ENCODE assay signal across 7 cellular contexts in the genomic region with DNA sequence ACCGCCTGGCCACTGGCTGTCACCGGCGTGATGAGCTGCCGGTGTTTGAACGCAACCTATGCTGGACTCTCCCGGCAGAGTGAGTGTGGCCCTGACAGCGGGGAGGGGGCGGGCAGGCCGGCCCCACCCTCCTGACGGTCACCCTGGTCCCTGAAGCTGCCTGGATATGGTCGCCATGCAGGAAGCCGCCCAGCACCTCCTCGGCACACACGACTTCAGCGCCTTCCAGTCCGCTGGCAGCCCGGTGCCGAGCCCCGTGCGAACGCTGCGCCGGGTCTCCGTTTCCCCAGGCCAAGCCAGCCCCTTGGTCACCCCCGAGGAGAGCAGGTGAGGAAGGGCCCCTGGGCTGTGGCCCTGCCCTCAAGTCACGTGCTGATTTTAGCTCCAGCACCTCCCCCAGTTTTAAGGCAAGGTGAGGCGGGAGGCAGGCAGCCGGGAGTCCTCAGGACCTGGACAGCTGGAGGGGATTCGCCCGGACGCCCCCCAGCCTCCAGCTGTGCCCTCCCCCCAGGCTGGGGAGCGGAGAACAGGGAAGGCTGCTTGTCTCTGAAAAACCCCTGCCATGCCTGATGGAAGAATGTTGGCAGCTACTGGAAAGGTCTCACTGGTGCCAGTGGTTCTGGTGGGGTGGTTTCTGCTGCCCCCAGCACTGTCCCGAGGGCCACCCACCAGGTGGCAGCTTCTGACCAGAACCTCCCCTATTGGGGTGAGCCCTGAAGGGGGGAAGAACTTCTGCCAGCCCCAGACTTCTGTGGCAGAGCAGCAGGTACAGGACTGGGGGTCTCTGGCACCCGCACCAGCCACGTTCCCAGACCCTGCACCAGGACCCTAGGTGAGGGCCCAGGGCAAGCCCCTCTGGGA. TPM values are rescaled to one million over a fixed set of nuclear protein-coding genes. Genes with fewer than 3 reads are reported as not detected.
A peak's percentile ranks its signal among the peaks of the same experiment; 100 is the strongest.
DNase-seq lines count a peak whose midpoint lies in the region; ATAC-seq and TF ChIP-seq lines count a peak whose summit lies in the region.

No MANE protein-coding gene starts in this region.

- DNase-seq in HFFc6 (no peak), WERI-Rb-1 (peak; percentile 47), NCI-H2081 treated with DMSO at 0.1 percent for 48 hours (lab: John Stamatoyannopoulos, UW) (no peak), DMS79 treated with DMSO at 0.1 percent for 48 hours (lab: John Stamatoyannopoulos, UW) (no peak)
- no peak for DNase-seq in stimulated activated CD4-positive, alpha-beta T cell treated with anti-CD3 and anti-CD28 coated beads, Interleukin-2, amount 100 ng/mL, for 48 hours

- TF ChIP-seq EP300 in gastroesophageal sphincter (IDR thresholded peaks at IDR 0.05), result no peak

- no peaks in the 10 kb centered on the region; the same call in 1 of the 2 replicates for H3K36me3 Mint-ChIP-seq in HFFc6 (ENCODE audit: low read depth)

- H3K36me3 ChIP-seq in WERI-Rb-1 (peaks cover 67% of the 10 kb centered on the region), gastroesophageal sphincter (peaks cover 0 to 51% of the 10 kb centered on the region in 2 donors)

- H3K9me3 ChIP-seq in WERI-Rb-1 (ENCODE audit: severe bottlenecking) (no peaks in the 10 kb centered on the region), gastroesophageal sphincter (no peaks in the 10 kb centered on the region)

- H3K4me3 ChIP-seq in WERI-Rb-1 (ENCODE audit: low read depth, low read length) (peak overlapping the region; percentile 83), gastroesophageal sphincter (peak overlapping the region; percentile 92 to 95), skin epidermis (peak overlapping the region; percentile 75 to 92 (median 90))

- WGBS in gastroesophageal sphincter (ENCODE audit: low coverage in 1 of 2), 2 donors, result 0 to 57% methylated on average over 1 to 12 of the region's 35 CpGs

- H3K4me1 Mint-ChIP-seq in HFFc6 (ENCODE audit: low read depth), result peaks cover 21% of the 10 kb centered on the region

- peaks cover 2 to 53% (median 28%) of the 10 kb centered on the region in 3 donors for H3K4me1 ChIP-seq in gastroesophageal sphincter

- no peak for TF ChIP-seq POLR2A in gastroesophageal sphincter (IDR thresholded peaks at IDR 0.05)

- H3K27me3 ChIP-seq in WERI-Rb-1 (ENCODE audit: insufficient read depth, low read depth, severe bottlenecking) (no peaks in the 10 kb centered on the region), gastroesophageal sphincter (no peaks in the 10 kb centered on the region)

- TF ChIP-seq CTCF in HFFc6 (IDR thresholded peaks at IDR 0.05) (peak; percentile 9; the same call in 1 of the 2 replicates), WERI-Rb-1 (IDR thresholded peaks at IDR 0.05; ENCODE audit: low read depth, low read length) (no peak), gastroesophageal sphincter (IDR thresholded peaks at IDR 0.05) (no peak)

- ATAC-seq in gastroesophageal sphincter, result no peak

- H3K27ac Mint-ChIP-seq in HFFc6, result peak overlapping the region; percentile 45

- H3K27me3 Mint-ChIP-seq in HFFc6 (ENCODE audit: insufficient read depth), result peaks cover 3% of the 10 kb centered on the region

- no peaks in the 10 kb centered on the region for H3K9me3 Mint-ChIP-seq in HFFc6

- peak overlapping the region; percentile 82 for H3K4me3 Mint-ChIP-seq in HFFc6

- peak overlapping the region; percentile 99 for H3K27ac ChIP-seq in WERI-Rb-1
- H3K27ac ChIP-seq in gastroesophageal sphincter, result peak overlapping the region in 3 of 4 donors; percentile 93 to 97 (median 95)
- peak overlapping the region in 20 of 21 experiments; percentile 23 to 97 (median 92) for H3K27ac ChIP-seq in skin epidermis

RNA-seq across cellular contexts. Expression of gene PUSL1, which starts 1.4 kb away (rescaled TPM):
- 10 to 100 TPM; 23.5 to 28.7 (median 25.6) TPM for total RNA-seq in HFFc6 (2021; fragmentation: NEBNext Ultra II Directional; extraction: Animal tissue kit (Norgen Biotek cat#: 25700))
- total RNA-seq in gastroesophageal sphincter, result 10 to 100 TPM; 12.5 to 24.2 (median 19.4) TPM

RNA-seq across cellular contexts. Expression of gene ACAP3, which starts 2.0 kb away (rescaled TPM):
- 10 to 100 TPM; 39.4 to 50.8 (median 42.6) TPM for total RNA-seq in HFFc6 (2021; fragmentation: NEBNext Ultra II Directional; extraction: Animal tissue kit (Norgen Biotek cat#: 25700))
- total RNA-seq in gastroesophageal sphincter, result 10 to 100 TPM; 35.6 to 74.7 (median 50.2) TPM

RNA-seq across cellular contexts. Expression of gene INTS11, which starts 14.7 kb away (rescaled TPM):
- 10 to 100 TPM; 65.6 to 78.3 (median 69.8) TPM for total RNA-seq in HFFc6 (2021; fragmentation: NEBNext Ultra II Directional; extraction: Animal tissue kit (Norgen Biotek cat#: 25700))
- 100 to 1,000 TPM in 1 of 4 donors, 10 to 100 TPM in 3; 62.0 to 119 (median 96.4) TPM for total RNA-seq in gastroesophageal sphincter

RNA-seq across cellular contexts. Expression of gene CPTP, which starts 14.8 kb away (rescaled TPM):
- 10 to 100 TPM; 24.6 to 31.5 (median 26.6) TPM for total RNA-seq in HFFc6 (2021; fragmentation: NEBNext Ultra II Directional; extraction: Animal tissue kit (Norgen Biotek cat#: 25700))
- 10 to 100 TPM; 10.4 to 42.7 (median 30.1) TPM for total RNA-seq in gastroesophageal sphincter

RNA-seq across cellular contexts. Expression of gene TAS1R3, which starts 21.3 kb away (rescaled TPM):
- total RNA-seq in HFFc6 (2021; fragmentation: NEBNext Ultra II Directional; extraction: Animal tissue kit (Norgen Biotek cat#: 25700)), result under 1 TPM; 0.07 to 0.20 (median 0.13) TPM
- under 1 TPM in 3 of 4 donors, not detected in 1; 0.12 to 0.54 (median 0.40) TPM for total RNA-seq in gastroesophageal sphincter
